In genomic region chr22:35622132-35622913, GRCh38 we compare ENCODE assay signal across 8 cellular contexts. TPM values are rescaled to one million over a fixed set of nuclear protein-coding genes. Genes with fewer than 3 reads are reported as not detected.
DNase-seq lines count a peak whose midpoint lies in the region; ATAC-seq, FAIRE-seq and TF ChIP-seq lines count a peak whose summit lies in the region.

No MANE protein-coding gene starts in this region.

- H3K36me3 ChIP-seq in bronchial epithelial cell (ENCODE audit: control insufficient read depth, insufficient read depth, low read length): no peaks in the 10 kb centered on the region

- no peak overlapping the region for H3K4me3 ChIP-seq in bronchial epithelial cell (ENCODE audit: low read depth, low read length)

- peak; percentile 40 for FAIRE-seq in bronchial epithelial cell (lab: Jason Lieb, UNC)

- DNase-seq in Calu3 (peak; percentile 62), NCI-H2029 (lab: John Stamatoyannopoulos, UW) (peak; percentile 99), bronchial epithelial cell (ENCODE audit: low read depth) (no peak), nephron progenitor cell (peak; percentile 46)
- no peak for DNase-seq in activated CD8-positive, alpha-beta memory T cell treated with anti-CD3 and anti-CD28 coated beads, Interleukin-2, amount 10 ng/mL, durations not matched to agents 7 days and 5 days

- ATAC-seq in HG03196 (IDR thresholded peaks at IDR 0.05; ENCODE audit: unreplicated experiment) (no peak), HG02840 (IDR thresholded peaks at IDR 0.05; ENCODE audit: low FRiP score, unreplicated experiment) (no peak), HG02759 (IDR thresholded peaks at IDR 0.05; ENCODE audit: unreplicated experiment) (no peak)
- no peak for ATAC-seq in activated CD8-positive, alpha-beta memory T cell treated with anti-CD3 and anti-CD28 coated beads, Interleukin-2, amount 10 ng/mL, durations not matched to agents 7 days and 5 days

- intact Hi-C loops in Calu3 (cut with micrococcal nuclease; ENCODE audit: unreplicated experiment): loop anchor here (1.0 to 5.0 kb wide), 3 partner anchors 35 to 272 kb away; no protein-coding TSS in a partner anchor

- CTCF ChIA-PET in Calu3 (lab: Charles Lee): interaction anchor here (0.5 to 3.3 kb wide), 5 partner anchors 18 to 320 kb away, joined by 3 to 10 read pairs (median 3); no protein-coding TSS in a partner anchor
- CTCF ChIA-PET in activated CD8-positive, alpha-beta memory T cell treated with anti-CD3 and anti-CD28 coated beads, Interleukin-2, amount 10 ng/mL, durations not matched to agents 7 days and 5 days (lab: Charles Lee): interaction anchor here (0.8 to 2.1 kb wide), 3 partner anchors 117 to 271 kb away, joined by 3 to 13 read pairs (median 6); no protein-coding TSS in a partner anchor

- H3K27me3 Mint-ChIP-seq in Calu3 (ENCODE audit: unreplicated experiment): no peaks in the 10 kb centered on the region
- H3K27me3 Mint-ChIP-seq in nephron progenitor cell (ENCODE audit: low read depth, poor library complexity): peaks cover 13% of the 10 kb centered on the region
- H3K27me3 Mint-ChIP-seq in activated CD8-positive, alpha-beta memory T cell treated with anti-CD3 and anti-CD28 coated beads, Interleukin-2, amount 10 ng/mL, durations not matched to agents 7 days and 5 days: peaks cover 19% of the 10 kb centered on the region

- H3K9me3 Mint-ChIP-seq in Calu3 (ENCODE audit: low read depth, unreplicated experiment) (no peaks in the 10 kb centered on the region), nephron progenitor cell (no peaks in the 10 kb centered on the region)
- H3K9me3 Mint-ChIP-seq in activated CD8-positive, alpha-beta memory T cell treated with anti-CD3 and anti-CD28 coated beads, Interleukin-2, amount 10 ng/mL, durations not matched to agents 7 days and 5 days (ENCODE audit: low read depth): no peaks in the 10 kb centered on the region

- H3K36me3 Mint-ChIP-seq in Calu3 (ENCODE audit: insufficient read depth, unreplicated experiment) (peaks cover 9% of the 10 kb centered on the region), nephron progenitor cell (ENCODE audit: low read depth) (no peaks in the 10 kb centered on the region)
- no peaks in the 10 kb centered on the region for H3K36me3 Mint-ChIP-seq in activated CD8-positive, alpha-beta memory T cell treated with anti-CD3 and anti-CD28 coated beads, Interleukin-2, amount 10 ng/mL, durations not matched to agents 7 days and 5 days

- no TSS peak for BruUV-seq in Calu3 (replicated peaks; lab: Mats Ljungman, UMichigan)

- peaks cover 29% of the 10 kb centered on the region for H3K4me1 Mint-ChIP-seq in Calu3 (ENCODE audit: low read depth, unreplicated experiment)
- peaks cover 39% of the 10 kb centered on the region for H3K4me1 Mint-ChIP-seq in nephron progenitor cell
- peaks cover 6% of the 10 kb centered on the region for H3K4me1 Mint-ChIP-seq in activated CD8-positive, alpha-beta memory T cell treated with anti-CD3 and anti-CD28 coated beads, Interleukin-2, amount 10 ng/mL, durations not matched to agents 7 days and 5 days

- TF ChIP-seq CTCF in Calu3 (IDR thresholded peaks at IDR 0.05; ENCODE audit: unreplicated experiment): no peak
- TF ChIP-seq CTCF in bronchial epithelial cell (IDR thresholded peaks at IDR 0.05; ENCODE audit: insufficient read depth, low read length, severe bottlenecking): no peak
- no peak for TF ChIP-seq CTCF in nephron progenitor cell (IDR thresholded peaks at IDR 0.05)

- H3K27ac Mint-ChIP-seq in Calu3 (ENCODE audit: unreplicated experiment) (no peak overlapping the region), nephron progenitor cell (no peak overlapping the region)
- H3K27ac Mint-ChIP-seq in activated CD8-positive, alpha-beta memory T cell treated with anti-CD3 and anti-CD28 coated beads, Interleukin-2, amount 10 ng/mL, durations not matched to agents 7 days and 5 days: no peak overlapping the region

- H3K4me3 Mint-ChIP-seq in Calu3 (ENCODE audit: low read depth, unreplicated experiment): no peak overlapping the region
- no peak overlapping the region for H3K4me3 Mint-ChIP-seq in nephron progenitor cell
- H3K4me3 Mint-ChIP-seq in activated CD8-positive, alpha-beta memory T cell treated with anti-CD3 and anti-CD28 coated beads, Interleukin-2, amount 10 ng/mL, durations not matched to agents 7 days and 5 days: no peak overlapping the region

- H3K27me3 ChIP-seq in bronchial epithelial cell (ENCODE audit: control insufficient read depth, insufficient read depth, low read length): no peaks in the 10 kb centered on the region

RNA-seq across cellular contexts. Expression of gene MB, which starts 5.2 kb away (rescaled TPM):
- total RNA-seq in Calu3 (2022) (0.37 TPM in 1 of 2 replicates, not detected in the other), bronchial epithelial cell (0.13 TPM in 1 of 2 replicates, not detected in the other)
- total RNA-seq in activated CD8-positive, alpha-beta memory T cell treated with anti-CD3 and anti-CD28 coated beads, Interleukin-2, amount 10 ng/mL, durations not matched to agents 7 days and 5 days: 1 to 10 TPM in 1 of 2 experiments, not detected in 1; 2.6 TPM

RNA-seq across cellular contexts. Expression of gene APOL6, which starts 25.9 kb away (rescaled TPM):
- 24.0 and 39.9 TPM in 2 replicates for total RNA-seq in Calu3 (2022)
- total RNA-seq in bronchial epithelial cell: 6.1 and 10.6 TPM in 2 replicates
- 10 to 100 TPM; 59.9 to 65.2 TPM for total RNA-seq in activated CD8-positive, alpha-beta memory T cell treated with anti-CD3 and anti-CD28 coated beads, Interleukin-2, amount 10 ng/mL, durations not matched to agents 7 days and 5 days

Comparison
In these comparisons a context has a peak if more than half of its experiments do, and no peak if none do; other contexts are left out.
1. DNase-seq: peak in Calu3 (single experiment), NCI-H2029 (single experiment) and nephron progenitor cell (single experiment); none in bronchial epithelial cell (single experiment) and activated CD8-positive, alpha-beta memory T cell treated with anti-CD3 and anti-CD28 coated beads, Interleukin-2, amount 10 ng/mL, durations not matched to agents 7 days and 5 days (single experiment).